ENCODE assay signal across 8 cellular contexts in genomic region chr3:101779808-101780366, GRCh38. TPM values are rescaled to one million over a fixed set of nuclear protein-coding genes. Genes with fewer than 3 reads are reported as not detected.
A peak's percentile ranks its signal among the peaks of the same experiment; 100 is the strongest.
DNase-seq lines count a peak whose midpoint lies in the region; ATAC-seq and TF ChIP-seq lines count a peak whose summit lies in the region.

No MANE protein-coding gene starts in this region.

- no peaks in the 10 kb centered on the region for H3K9me3 ChIP-seq in suprapubic skin

- H3K4me3 ChIP-seq in iPS-11a (ENCODE audit: low read depth, low read length) (peak overlapping the region; percentile 71), suprapubic skin (peak overlapping the region; percentile 83)

- 17% methylated on average over 9 of the region's 9 CpGs for WGBS in suprapubic skin

- ATAC-seq in HG03432 (IDR thresholded peaks at IDR 0.05; ENCODE audit: unreplicated experiment) (peak; percentile 44), GM18498 (IDR thresholded peaks at IDR 0.05; ENCODE audit: unreplicated experiment) (no peak), HG03095 (IDR thresholded peaks at IDR 0.05; ENCODE audit: unreplicated experiment) (no peak)
- ATAC-seq in activated naive CD4-positive, alpha-beta T cell treated with anti-CD3 and anti-CD28 coated beads, Interleukin-2, amount 50 U/mL, for 72 hours = no peak

- H3K36me3 Mint-ChIP-seq in activated naive CD4-positive, alpha-beta T cell treated with anti-CD3 and anti-CD28 coated beads, Interleukin-2, amount 50 U/mL, for 72 hours = peaks cover 20 to 29% of the 10 kb centered on the region in 2 donors

- no peaks in the 10 kb centered on the region for H3K9me3 Mint-ChIP-seq in activated naive CD4-positive, alpha-beta T cell treated with anti-CD3 and anti-CD28 coated beads, Interleukin-2, amount 50 U/mL, for 72 hours

- TF ChIP-seq CTCF in suprapubic skin (IDR thresholded peaks at IDR 0.05) = no peak

- peaks cover 19% of the 10 kb centered on the region for H3K4me1 ChIP-seq in suprapubic skin

- peaks cover 16% of the 10 kb centered on the region for H3K36me3 ChIP-seq in suprapubic skin

- H3K27ac ChIP-seq in suprapubic skin = peak overlapping the region; percentile 80

- TF ChIP-seq POLR2A in suprapubic skin (IDR thresholded peaks at IDR 0.05) = no peak

- peak overlapping the region; percentile 81 to 97 for H3K27ac Mint-ChIP-seq in activated naive CD4-positive, alpha-beta T cell treated with anti-CD3 and anti-CD28 coated beads, Interleukin-2, amount 50 U/mL, for 72 hours

- H3K27me3 ChIP-seq in suprapubic skin = no peaks in the 10 kb centered on the region

- peak; percentile 57 for DNase-seq in EH (ENCODE audit: low read depth)
- no peak for DNase-seq in activated naive CD4-positive, alpha-beta T cell treated with anti-CD3 and anti-CD28 coated beads, Interleukin-2, amount 50 U/mL, for 72 hours (ENCODE audit: low spot score in 2 of 2)
- DNase-seq in suprapubic skin (ENCODE audit: low spot score in 2 of 2) = no peak
- DNase-seq in GDM1 (lab: John Stamatoyannopoulos, UW) = no peak

- TF ChIP-seq EP300 in suprapubic skin (IDR thresholded peaks at IDR 0.05) = no peak

RNA-seq across cellular contexts. Expression of gene NXPE3, which starts 0.9 kb away (rescaled TPM):
- total RNA-seq in activated naive CD4-positive, alpha-beta T cell treated with anti-CD3 and anti-CD28 coated beads, Interleukin-2, amount 50 U/mL, for 72 hours = 10 to 100 TPM; 17.3 to 21.4 TPM
- total RNA-seq in suprapubic skin = 1 to 10 TPM; 2.2 to 5.8 (median 3.6) TPM

RNA-seq across cellular contexts. Expression of gene CEP97, which starts 55.5 kb away (rescaled TPM):
- total RNA-seq in activated naive CD4-positive, alpha-beta T cell treated with anti-CD3 and anti-CD28 coated beads, Interleukin-2, amount 50 U/mL, for 72 hours = 10 to 100 TPM; 16.1 to 20.0 TPM
- total RNA-seq in suprapubic skin = 1 to 10 TPM; 8.5 to 9.2 (median 8.9) TPM
